In the genomic region with DNA sequence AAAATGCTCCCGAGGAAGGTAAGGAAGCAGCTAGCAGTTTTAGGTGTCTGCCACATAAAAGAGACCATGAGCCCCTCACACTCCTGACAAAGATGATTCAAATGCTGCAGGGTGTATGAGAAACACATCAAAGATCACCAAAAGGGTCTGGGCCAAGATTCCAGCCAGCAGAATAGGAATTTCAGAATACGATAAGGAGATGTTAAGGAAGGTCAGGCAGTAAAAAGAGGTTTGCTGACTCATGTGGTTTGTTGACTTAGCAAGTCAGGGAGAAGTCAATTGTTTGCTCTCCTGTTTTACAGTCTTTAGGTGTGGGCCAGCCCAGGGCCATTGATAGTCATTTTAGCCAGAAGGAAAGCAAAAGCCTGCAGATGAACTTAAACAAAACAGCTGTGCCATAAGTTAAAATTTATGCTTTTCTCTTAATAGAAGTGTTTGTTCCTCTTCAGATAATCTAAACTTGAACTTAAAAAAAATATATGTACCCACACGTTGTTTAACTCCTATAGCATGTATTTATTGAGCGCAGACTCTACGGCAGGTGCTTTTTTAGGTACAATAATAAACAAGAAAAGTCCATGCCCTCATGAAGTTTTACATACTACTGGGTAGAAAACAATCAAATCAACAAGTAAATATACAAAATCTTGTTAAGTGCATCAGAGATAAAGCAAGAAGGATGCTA, we compare ENCODE assay signal across 8 cellular contexts.
DNase-seq lines count a peak whose midpoint lies in the region; FAIRE-seq and TF ChIP-seq lines count a peak whose summit lies in the region.

No MANE protein-coding gene starts in this region.

- H3F3A ChIP-seq in PC-9 (ENCODE audit: insufficient read depth, low read depth): peaks cover 17% of the 10 kb centered on the region; the same call in 1 of the 2 replicates

- H3K36me3 Mint-ChIP-seq in glutamatergic neuron (ENCODE audit: unreplicated experiment): no peaks in the 10 kb centered on the region

- POLR2A ChIA-PET in PC-9 (lab: Charles Lee; ENCODE audit: unreplicated experiment): no interaction called here

- no peak overlapping the region for H3K4me3 Mint-ChIP-seq in glutamatergic neuron (ENCODE audit: unreplicated experiment)

- no peaks in the 10 kb centered on the region for H3K36me3 ChIP-seq in PC-9 (ENCODE audit: low read depth)
- H3K36me3 ChIP-seq in prostate gland: no peaks in the 10 kb centered on the region

- H3K27me3 ChIP-seq in PC-9 (ENCODE audit: insufficient read depth, low read depth) (no peaks in the 10 kb centered on the region; the same call in 1 of the 2 replicates), prostate gland (replicated peaks; ENCODE audit: insufficient read depth) (no peaks in the 10 kb centered on the region)

- H3K79me2 ChIP-seq in PC-9 (ENCODE audit: low read depth): no peaks in the 10 kb centered on the region

- TF ChIP-seq CTCF in PC-9 (conservative IDR thresholded peaks at IDR 0.05) (no peak), glutamatergic neuron (IDR thresholded peaks at IDR 0.05; ENCODE audit: partially characterized antibody, unreplicated experiment) (no peak), prostate gland (IDR thresholded peaks at IDR 0.05) (no peak)

- peak overlapping the region; percentile 29 for H3K27ac ChIP-seq in PC-9
- H3K27ac ChIP-seq in prostate gland: peak overlapping the region; percentile 52 to 66

- peaks cover 2% of the 10 kb centered on the region for H3K9me3 Mint-ChIP-seq in glutamatergic neuron (ENCODE audit: unreplicated experiment)

- no peaks in the 10 kb centered on the region for H3K9me2 ChIP-seq in PC-9 (ENCODE audit: insufficient read depth)

- no peak overlapping the region for H2AFZ ChIP-seq in PC-9

- intact Hi-C loops in PC-9 (cut with micrococcal nuclease; ENCODE audit: unreplicated experiment): no loop called here
- intact Hi-C loops in prostate gland (cut with DNase I): no loop called here

- BruUV-seq in PC-9 (replicated peaks; lab: Mats Ljungman, UMichigan): no TSS peak

- H3K9me3 ChIP-seq in PC-9 (ENCODE audit: insufficient read depth, low read depth) (peaks cover 3% of the 10 kb centered on the region; the same call in 1 of the 2 replicates), prostate gland (no peaks in the 10 kb centered on the region)

- FAIRE-seq in H54 (lab: Jason Lieb, UNC): peak; percentile 80

- TF ChIP-seq POLR2A in H54 (IDR thresholded peaks at IDR 0.05; ENCODE audit: low read depth, low read length): no peak
- TF ChIP-seq POLR2A in prostate gland (IDR thresholded peaks at IDR 0.05): no peak

- no peaks in the 10 kb centered on the region for H3K27me3 Mint-ChIP-seq in glutamatergic neuron (ENCODE audit: unreplicated experiment)

- H3K4me1 ChIP-seq in PC-9 (replicated peaks; ENCODE audit: insufficient read depth) (peaks cover 34% of the 10 kb centered on the region), prostate gland (replicated peaks) (peaks cover 7% of the 10 kb centered on the region)

- H3K27ac Mint-ChIP-seq in glutamatergic neuron (ENCODE audit: unreplicated experiment): peak overlapping the region; percentile 72

- CTCF ChIA-PET in PC-9 (lab: Charles Lee): no interaction called here

- WGBS in prostate gland: 37% methylated on average over 5 of the region's 5 CpGs

- peaks cover 9% of the 10 kb centered on the region for H3K4me1 Mint-ChIP-seq in glutamatergic neuron (ENCODE audit: low read depth, unreplicated experiment)

- no peaks in the 10 kb centered on the region for H4K20me1 ChIP-seq in PC-9 (ENCODE audit: insufficient read depth)

- peak; percentile 19 for DNase-seq in H54 (ENCODE audit: insufficient read length, low spot score)
- peak; percentile 20 to 86 for DNase-seq in PC-9
- DNase-seq in glutamatergic neuron: no peak
- DNase-seq in prostate gland (ENCODE audit: low spot score): peak; percentile 66
- no peak for DNase-seq in NK-92 (lab: John Stamatoyannopoulos, UW; ENCODE audit: unreplicated experiment)
- DNase-seq in MV-4-11 (lab: John Stamatoyannopoulos, UW): no peak
- no peak for DNase-seq in occipital lobe (lab: John Stamatoyannopoulos, UW)
- no peak for DNase-seq in NCI-H2171 treated with DMSO at 0.1 percent for 48 hours (lab: John Stamatoyannopoulos, UW)

- peak overlapping the region; percentile 52 for H3K4me2 ChIP-seq in PC-9

- H3K4me3 ChIP-seq in PC-9 (no peak overlapping the region), prostate gland (no peak overlapping the region)

Comparison
In these comparisons a context has a peak if more than half of its experiments do, and no peak if none do; other contexts are left out.
1. DNase-seq: peak in H54 (single experiment), PC-9 (2 of 2) and prostate gland (single experiment); none in glutamatergic neuron (single experiment), NK-92 (single experiment), MV-4-11 (single experiment), occipital lobe (single experiment) and NCI-H2171 treated with DMSO at 0.1 percent for 48 hours (single experiment).